21 cellular contexts compared by ENCODE assay signal in the genomic region with DNA sequence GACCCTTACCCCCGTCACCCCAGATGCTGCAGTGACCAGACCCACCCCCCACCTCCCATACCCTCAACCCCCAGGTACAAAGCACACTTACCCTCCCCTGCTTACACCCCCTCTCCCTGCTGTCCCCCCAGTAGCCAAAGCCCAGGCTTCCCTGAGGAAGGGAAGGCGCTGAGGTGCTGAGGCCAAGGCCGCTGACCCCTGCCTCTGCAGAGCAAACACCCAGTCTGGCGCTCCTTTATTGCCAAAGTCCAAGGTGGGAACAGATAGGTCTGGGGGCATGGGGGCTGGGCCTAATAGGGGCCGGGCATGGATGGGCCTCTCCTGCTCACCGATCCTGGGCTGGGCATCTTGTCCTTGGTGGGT. TPM values are rescaled to one million over a fixed set of nuclear protein-coding genes. Genes with fewer than 3 reads are reported as not detected.
A peak's percentile ranks its signal among the peaks of the same experiment; 100 is the strongest.
DNase-seq lines count a peak whose midpoint lies in the region; ATAC-seq and TF ChIP-seq lines count a peak whose summit lies in the region.
"Had no signal": no experiment of that assay in that cellular context is flagged by ENCODE, and none has a peak within 500 bp of the region (broad histone marks: within the 10 kb centered on the region; RNA-seq: fewer than 3 reads in every experiment).

No MANE protein-coding gene starts in this region.

- DNase-seq in ascending aorta (ENCODE audit: low spot score in 2 of 2) (no peak), neural progenitor cell (ENCODE audit: low spot score) (no peak), thoracic aorta (ENCODE audit: low spot score) (no peak), dermis blood vessel endothelial cell (no peak)
- no peak for DNase-seq in stimulated activated CD4-positive, alpha-beta T cell treated with anti-CD3 and anti-CD28 coated beads, Interleukin-4, amount 100 ng/mL, for 24 hours
- DNase-seq: activated CD4-positive, CD25-positive, alpha-beta regulatory T cell treated with anti-CD3 and anti-CD28 coated beads, Interleukin-2, amount 50 U/mL, for 72 hours; CD8-positive, alpha-beta memory T cell; central memory CD4-positive, alpha-beta T cell; DND-41; GM23248; NCI-H1417 treated with DMSO at 0.1 percent for 48 hours; PC-9; small intestine; stimulated activated CD4-positive, alpha-beta T cell treated with anti-CD3 and anti-CD28 coated beads, Interleukin-4, amount 100 ng/mL, for 4 hours had no signal

- H3K9me3 ChIP-seq in ascending aorta: no peaks in the 10 kb centered on the region
- no peaks in the 10 kb centered on the region for H3K9me3 ChIP-seq in gastroesophageal sphincter
- no peaks in the 10 kb centered on the region for H3K9me3 ChIP-seq in neural progenitor cell (ENCODE audit: low read depth)
- H3K9me3 ChIP-seq in thoracic aorta: no peaks in the 10 kb centered on the region

- H3K36me3 ChIP-seq in ascending aorta (peaks cover 50 to 73% of the 10 kb centered on the region in 2 donors), gastroesophageal sphincter (peaks cover 0 to 85% of the 10 kb centered on the region in 2 donors), neural progenitor cell (no peaks in the 10 kb centered on the region), thoracic aorta (peaks cover 65% of the 10 kb centered on the region)

- no peak overlapping the region for H3K4me3 Mint-ChIP-seq in neural progenitor cell
- H3K4me3 Mint-ChIP-seq: CD8-positive, alpha-beta memory T cell had no signal

- TF ChIP-seq POLR2A in gastroesophageal sphincter (IDR thresholded peaks at IDR 0.05): no peak

- no peaks in the 10 kb centered on the region for H3K27me3 ChIP-seq in ascending aorta
- H3K27me3 ChIP-seq in gastroesophageal sphincter: no peaks in the 10 kb centered on the region
- no peaks in the 10 kb centered on the region for H3K27me3 ChIP-seq in neural progenitor cell
- no peaks in the 10 kb centered on the region for H3K27me3 ChIP-seq in thoracic aorta (replicated peaks; ENCODE audit: insufficient read depth)

- H3K79me2 ChIP-seq in neural progenitor cell (ENCODE audit: low read depth): no peaks in the 10 kb centered on the region

- peaks cover 37% of the 10 kb centered on the region for H4K20me1 ChIP-seq in neural progenitor cell (ENCODE audit: low read depth)

- H3K4me3 ChIP-seq in ascending aorta: peak overlapping the region in 1 of 2 donors; percentile 1
- H3K4me3 ChIP-seq in gastroesophageal sphincter: no peak overlapping the region
- H3K4me3 ChIP-seq in neural progenitor cell: no peak overlapping the region
- H3K4me3 ChIP-seq in thoracic aorta: no peak overlapping the region
- H3K4me3 ChIP-seq: GM23248, PC-9 had no signal

- H3K27ac ChIP-seq in ascending aorta (peak overlapping the region; percentile 81 to 86), gastroesophageal sphincter (peak overlapping the region; percentile 50 to 84 (median 82)), neural progenitor cell (no peak overlapping the region), thoracic aorta (peak overlapping the region; percentile 84 to 90)
- H3K27ac ChIP-seq: GM23248, PC-9 had no signal

- intact Hi-C loops in ascending aorta (cut with DNase I): loop anchor here (5.0 to 10.0 kb wide), 2 partner anchors 126 to 1018 kb away; partner anchors contain the start of gene RRAD

- H3K27ac Mint-ChIP-seq in neural progenitor cell: peak overlapping the region; percentile 33
- H3K27ac Mint-ChIP-seq: CD8-positive, alpha-beta memory T cell had no signal

- no peak overlapping the region for H3K4me2 ChIP-seq in neural progenitor cell
- H3K4me2 ChIP-seq: PC-9 had no signal

- no CpG with 5 or more reads among the region's 6 CpGs for WGBS in gastroesophageal sphincter (ENCODE audit: low coverage in 1 of 2), 2 donors

- H2AFZ ChIP-seq in neural progenitor cell (replicated peaks): no peak overlapping the region
- H2AFZ ChIP-seq: GM23248, PC-9 had no signal

- peaks cover 4% of the 10 kb centered on the region for H3K27me3 Mint-ChIP-seq in neural progenitor cell (ENCODE audit: insufficient read depth, low read depth)
- H3K27me3 Mint-ChIP-seq: CD8-positive, alpha-beta memory T cell had no signal

- peaks cover 36% of the 10 kb centered on the region for H3F3A ChIP-seq in neural progenitor cell (ENCODE audit: low read depth)

- TF ChIP-seq CTCF in ascending aorta (IDR thresholded peaks at IDR 0.05) (no peak), gastroesophageal sphincter (IDR thresholded peaks at IDR 0.05) (no peak), neural progenitor cell (IDR thresholded peaks at IDR 0.05) (no peak), thoracic aorta (IDR thresholded peaks at IDR 0.05) (no peak)

- H3K4me1 ChIP-seq in ascending aorta (peaks cover 5 to 13% of the 10 kb centered on the region in 2 donors), gastroesophageal sphincter (peaks cover 0 to 61% (median 20%) of the 10 kb centered on the region in 3 donors), neural progenitor cell (peaks cover 16% of the 10 kb centered on the region), thoracic aorta (ENCODE audit: control insufficient read depth in 1 of 2, low read depth in 2 of 2) (peaks cover 12 to 20% of the 10 kb centered on the region in 2 donors)

- H3K36me3 Mint-ChIP-seq in neural progenitor cell: peaks cover 1% of the 10 kb centered on the region

- no peak for ATAC-seq in gastroesophageal sphincter
- ATAC-seq in thoracic aorta (ENCODE audit: insufficient number of reproducible peaks, low FRiP score, low read depth): no peak
- no peak for ATAC-seq in GM21381 (IDR thresholded peaks at IDR 0.05; ENCODE audit: unreplicated experiment)
- no peak for ATAC-seq in GM18907 (IDR thresholded peaks at IDR 0.05; ENCODE audit: unreplicated experiment)

- no peak for TF ChIP-seq EP300 in gastroesophageal sphincter (IDR thresholded peaks at IDR 0.05)

- H3K4me1 Mint-ChIP-seq in neural progenitor cell: peaks cover 20% of the 10 kb centered on the region

- H3K9ac ChIP-seq in neural progenitor cell: no peak overlapping the region
- H3K9ac ChIP-seq: GM23248 had no signal

- no peaks in the 10 kb centered on the region for H3K9me3 Mint-ChIP-seq in neural progenitor cell
- H3K9me3 Mint-ChIP-seq: CD8-positive, alpha-beta memory T cell had no signal

RNA-seq across cellular contexts. Expression of gene LCAT, which starts 0.7 kb away (rescaled TPM):
- total RNA-seq in ascending aorta (6.6 TPM), gastroesophageal sphincter (10 to 100 TPM; 10.8 to 25.8 (median 15.9) TPM), neural progenitor cell (ENCODE audit: low replicate concordance) (1.5 and 4.9 TPM in 2 replicates), thoracic aorta (10 to 100 TPM; 28.1 to 46.6 TPM), dermis blood vessel endothelial cell (3.3 and 6.5 TPM in 2 replicates)

RNA-seq across cellular contexts. Expression of gene PSMB10, which starts 6.6 kb away (rescaled TPM):
- total RNA-seq in ascending aorta (13.9 TPM), gastroesophageal sphincter (10 to 100 TPM; 26.5 to 33.8 (median 32.6) TPM), neural progenitor cell (ENCODE audit: low replicate concordance) (1.2 and 4.4 TPM in 2 replicates), thoracic aorta (10 to 100 TPM; 19.8 to 52.7 TPM), dermis blood vessel endothelial cell (46.8 and 95.8 TPM in 2 replicates)

RNA-seq across cellular contexts. Expression of gene CTRL, which starts 11.6 kb away (rescaled TPM):
- total RNA-seq in ascending aorta: 0.43 TPM
- total RNA-seq in gastroesophageal sphincter: 1 to 10 TPM in 2 of 4 donors, not detected in 2; 1.2 to 5.0 TPM
- 0.40 and 0.45 TPM in 2 replicates for total RNA-seq in neural progenitor cell (ENCODE audit: low replicate concordance)
- 1 to 10 TPM in 1 of 2 donors, under 1 TPM in 1; 0.54 to 2.5 TPM for total RNA-seq in thoracic aorta
- total RNA-seq in dermis blood vessel endothelial cell: 0.17 and 0.88 TPM in 2 replicates
- total RNA-seq: GM23248, M059J had no signal

RNA-seq across cellular contexts. Expression of gene SLC12A4, which starts 25.2 kb away (rescaled TPM):
- 83.2 TPM for total RNA-seq in ascending aorta
- 100 to 1,000 TPM in 1 of 4 donors, 10 to 100 TPM in 3; 54.7 to 121 (median 64.0) TPM for total RNA-seq in gastroesophageal sphincter
- 8.8 and 21.1 TPM in 2 replicates for total RNA-seq in neural progenitor cell (ENCODE audit: low replicate concordance)
- total RNA-seq in thoracic aorta: 100 to 1,000 TPM; 163 to 168 TPM
- 68.9 and 94.1 TPM in 2 replicates for total RNA-seq in dermis blood vessel endothelial cell

RNA-seq across cellular contexts. Expression of gene DPEP3, which starts 37.1 kb away (rescaled TPM):
- total RNA-seq in ascending aorta (not detected), gastroesophageal sphincter (1 to 10 TPM in 1 of 4 donors, not detected in 3; 1.4 TPM), neural progenitor cell (ENCODE audit: low replicate concordance) (0.19 TPM in 1 of 2 replicates, not detected in the other), thoracic aorta (not detected), dermis blood vessel endothelial cell (not detected in 2 replicates)
- total RNA-seq: GM23248, M059J, osteocyte, PC-9, SK-MEL-5, ureter had no signal
